ENCODE assay signal across 1 cellular context in genomic region chr9:80175286-80175906, GRCh38.
TF ChIP-seq lines count a peak whose summit lies in the region.

No MANE protein-coding gene starts in this region.

TF ChIP-seq in HCT116, 20 proteins besides CTCF, POLR2A, EP300 and RAD21 (continued from another document):
- TF ChIP-seq, protein P1, sequence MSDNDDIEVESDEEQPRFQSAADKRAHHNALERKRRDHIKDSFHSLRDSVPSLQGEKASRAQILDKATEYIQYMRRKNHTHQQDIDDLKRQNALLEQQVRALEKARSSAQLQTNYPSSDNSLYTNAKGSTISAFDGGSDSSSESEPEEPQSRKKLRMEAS (IDR thresholded peaks at IDR 0.05) = no peak
- TF ChIP-seq ATF3 (IDR thresholded peaks at IDR 0.05) = no peak
